In the genomic region with DNA sequence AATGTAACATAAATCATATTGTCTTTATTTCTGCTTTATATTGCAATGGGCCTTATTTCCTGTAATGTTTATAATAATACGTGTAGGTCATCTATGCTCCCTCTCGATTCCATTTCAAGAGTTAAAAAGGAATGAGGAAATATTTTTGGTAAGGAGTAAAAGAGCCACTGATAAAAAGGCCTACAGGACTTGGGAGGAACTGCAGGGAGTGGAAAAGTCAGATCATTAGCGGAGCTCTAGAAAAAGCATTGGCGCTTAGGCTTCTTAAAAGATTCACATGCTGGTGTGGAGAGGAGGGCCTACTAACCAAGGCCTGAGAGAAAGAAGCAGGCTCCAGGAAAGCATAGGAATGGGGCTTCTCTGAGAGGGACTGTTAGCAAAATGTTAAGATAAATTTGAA, we compare ENCODE assay signal across 20 cellular contexts.
DNase-seq lines count a peak whose midpoint lies in the region; TF ChIP-seq lines count a peak whose summit lies in the region.
"Had no signal": no experiment of that assay in that cellular context is flagged by ENCODE, and none has a peak within 500 bp of the region (broad histone marks: within the 10 kb centered on the region; RNA-seq: fewer than 3 reads in every experiment).

No MANE protein-coding gene starts in this region.

- H3K36me3 ChIP-seq in esophagus squamous epithelium (no peaks in the 10 kb centered on the region), MG63 (no peaks in the 10 kb centered on the region)
- H3K36me3 ChIP-seq: gastrocnemius medialis, tibial artery had no signal

- H3K9me3 ChIP-seq in esophagus squamous epithelium (no peaks in the 10 kb centered on the region), MG63 (no peaks in the 10 kb centered on the region)
- H3K9me3 ChIP-seq: gastrocnemius medialis, tibial artery had no signal

- H3K9me3 Mint-ChIP-seq in HFFc6, result no peaks in the 10 kb centered on the region
- H3K9me3 Mint-ChIP-seq in neural crest cell, result no peaks in the 10 kb centered on the region
- H3K9me3 Mint-ChIP-seq: activated CD4-positive, alpha-beta memory T cell treated with anti-CD3 and anti-CD28 coated beads for 36 hours; activated naive CD4-positive, alpha-beta T cell treated with anti-CD3 and anti-CD28 coated beads, Interleukin-2, amount 50 U/mL, for 72 hours; activated T-helper 2 cell treated with anti-CD3 and anti-CD28 coated beads, Interferon-gamma antibody, Interleukin-2, Interleukin-4, amounts not matched to agents 10 μg/mL and 5 μg/mL and 100 μg/mL, durations not matched to agents 14 hours and 24 hours and 36 hours; CD4-positive, alpha-beta T cell; stimulated activated naive CD8-positive, alpha-beta T cell treated with anti-CD3 and anti-CD28 coated beads, Interleukin-15, amount 100 ng/mL, for 72 hours had no signal

- H3K27me3 Mint-ChIP-seq in HFFc6 (ENCODE audit: insufficient read depth), result no peaks in the 10 kb centered on the region; the same call in 1 of the 2 replicates
- no peaks in the 10 kb centered on the region for H3K27me3 Mint-ChIP-seq in neural crest cell (ENCODE audit: low read depth)
- H3K27me3 Mint-ChIP-seq: activated CD4-positive, alpha-beta memory T cell treated with anti-CD3 and anti-CD28 coated beads for 36 hours; CD4-positive, alpha-beta T cell; stimulated activated naive CD8-positive, alpha-beta T cell treated with anti-CD3 and anti-CD28 coated beads, Interleukin-15, amount 100 ng/mL, for 72 hours had no signal

- no peak overlapping the region for H3K27ac ChIP-seq in esophagus squamous epithelium
- H3K27ac ChIP-seq: gastrocnemius medialis, tibial artery had no signal

- H3K4me1 ChIP-seq in esophagus squamous epithelium, result no peaks in the 10 kb centered on the region
- H3K4me1 ChIP-seq: gastrocnemius medialis, tibial artery had no signal

- no peaks in the 10 kb centered on the region for H3K27me3 ChIP-seq in esophagus squamous epithelium
- H3K27me3 ChIP-seq in MG63, result no peaks in the 10 kb centered on the region
- H3K27me3 ChIP-seq: gastrocnemius medialis, tibial artery had no signal

- H3K4me3 ChIP-seq in GM12864 (ENCODE audit: low read depth, low read length), result no peak overlapping the region
- no peak overlapping the region for H3K4me3 ChIP-seq in fibroblast of pulmonary artery (replicated peaks; ENCODE audit: low read depth, low read length)
- no peak overlapping the region for H3K4me3 ChIP-seq in esophagus squamous epithelium
- no peak overlapping the region for H3K4me3 ChIP-seq in MG63
- H3K4me3 ChIP-seq: gastrocnemius medialis, tibial artery had no signal

- no peak overlapping the region for H3K4me3 Mint-ChIP-seq in HFFc6
- H3K4me3 Mint-ChIP-seq in neural crest cell, result no peak overlapping the region
- H3K4me3 Mint-ChIP-seq: activated CD4-positive, alpha-beta memory T cell treated with anti-CD3 and anti-CD28 coated beads for 36 hours; CD4-positive, alpha-beta T cell; stimulated activated naive CD8-positive, alpha-beta T cell treated with anti-CD3 and anti-CD28 coated beads, Interleukin-15, amount 100 ng/mL, for 72 hours had no signal

- H3K27ac Mint-ChIP-seq in HFFc6, result no peak overlapping the region
- H3K27ac Mint-ChIP-seq in neural crest cell (ENCODE audit: unreplicated experiment), result no peak overlapping the region
- H3K27ac Mint-ChIP-seq: activated CD4-positive, alpha-beta memory T cell treated with anti-CD3 and anti-CD28 coated beads for 36 hours; activated naive CD4-positive, alpha-beta T cell treated with anti-CD3 and anti-CD28 coated beads, Interleukin-2, amount 50 U/mL, for 72 hours; activated T-helper 2 cell treated with anti-CD3 and anti-CD28 coated beads, Interferon-gamma antibody, Interleukin-2, Interleukin-4, amounts not matched to agents 10 μg/mL and 5 μg/mL and 100 μg/mL, durations not matched to agents 14 hours and 24 hours and 36 hours; CD4-positive, alpha-beta T cell; stimulated activated naive CD8-positive, alpha-beta T cell treated with anti-CD3 and anti-CD28 coated beads, Interleukin-15, amount 100 ng/mL, for 72 hours had no signal

- TF ChIP-seq POLR2A in esophagus squamous epithelium (IDR thresholded peaks at IDR 0.05), result no peak

- H3K4me1 Mint-ChIP-seq in HFFc6 (ENCODE audit: low read depth) (no peaks in the 10 kb centered on the region; the same call in 1 of the 2 replicates), neural crest cell (no peaks in the 10 kb centered on the region)
- H3K4me1 Mint-ChIP-seq: stimulated activated naive CD8-positive, alpha-beta T cell treated with anti-CD3 and anti-CD28 coated beads, Interleukin-15, amount 100 ng/mL, for 72 hours had no signal

- intact Hi-C loops in esophagus squamous epithelium (cut with DNase I), result no loop called here

- H3K36me3 Mint-ChIP-seq in HFFc6 (ENCODE audit: low read depth), result no peaks in the 10 kb centered on the region
- H3K36me3 Mint-ChIP-seq in neural crest cell (ENCODE audit: low read depth), result no peaks in the 10 kb centered on the region
- H3K36me3 Mint-ChIP-seq: activated CD4-positive, alpha-beta memory T cell treated with anti-CD3 and anti-CD28 coated beads for 36 hours; activated naive CD4-positive, alpha-beta T cell treated with anti-CD3 and anti-CD28 coated beads, Interleukin-2, amount 50 U/mL, for 72 hours had no signal

- DNase-seq in GM12864 (ENCODE audit: low read depth) (no peak), HFFc6 (no peak), fibroblast of pulmonary artery (ENCODE audit: low read depth) (no peak), neural crest cell (ENCODE audit: low read depth, low spot score) (no peak), T1000 (lab: John Stamatoyannopoulos, UW) (no peak), esophagus squamous epithelium (lab: John Stamatoyannopoulos, UW) (no peak), MG63 (no peak)
- DNase-seq: activated CD4-positive, alpha-beta memory T cell treated with anti-CD3 and anti-CD28 coated beads for 36 hours; activated CD8-positive, alpha-beta memory T cell treated with anti-CD3 and anti-CD28 coated beads, Interleukin-2, amount 50 U/mL, for 48 hours; CD4-positive, alpha-beta T cell; gastrocnemius medialis; GF-D8; hypothalamus; islet precursor cell; Karpas-422; MV-4-11; stimulated activated naive CD8-positive, alpha-beta T cell treated with anti-CD3 and anti-CD28 coated beads, Interleukin-15, amount 100 ng/mL, for 72 hours; tibial artery had no signal

- WGBS in esophagus squamous epithelium, 2 donors, result 83 to 97% methylated on average over 4 of the region's 4 CpGs

- peak; percentile 11 for TF ChIP-seq CTCF in GM12864 (IDR thresholded peaks at IDR 0.05; ENCODE audit: low read depth, low read length, missing control alignments)
- TF ChIP-seq CTCF in HFFc6 (IDR thresholded peaks at IDR 0.05), result peak; percentile 23
- peak; percentile 5 for TF ChIP-seq CTCF in fibroblast of pulmonary artery (IDR thresholded peaks at IDR 0.05; ENCODE audit: low read length, missing control alignments)
- peak; percentile 51 for TF ChIP-seq CTCF in neural crest cell (conservative IDR thresholded peaks at IDR 0.05)
- peak in 1 of 6 experiments; percentile 9 for TF ChIP-seq CTCF in esophagus squamous epithelium (IDR thresholded peaks at IDR 0.05)
